ENCODE assay signal across 24 cellular contexts in the genomic region with DNA sequence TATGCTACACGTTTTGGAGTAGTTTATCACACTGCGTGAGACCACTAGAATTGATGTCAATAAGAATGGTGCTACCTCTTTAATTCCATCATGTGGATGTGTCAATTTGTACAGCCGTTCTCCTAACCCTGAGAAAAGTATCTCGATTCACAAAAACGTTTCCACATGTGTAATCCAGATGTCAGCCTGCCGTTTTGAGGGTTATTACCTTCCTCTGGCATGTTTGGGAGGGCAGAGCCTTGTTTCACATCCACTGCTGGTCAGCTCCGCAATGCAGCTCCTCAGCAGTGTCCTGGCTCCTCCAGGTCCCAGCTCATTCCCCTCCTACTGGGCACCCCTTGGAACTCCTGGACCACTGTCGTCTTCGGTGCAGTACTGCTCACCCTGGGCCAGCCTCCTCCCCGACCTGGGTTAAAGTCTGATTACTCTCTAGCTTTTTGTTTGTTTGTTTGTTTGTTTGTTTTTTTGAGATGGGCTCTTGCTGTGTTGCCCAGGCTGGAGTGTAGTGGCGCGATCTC.
"Had no signal": no experiment of that assay in that cellular context is flagged by ENCODE, and none has a peak within 500 bp of the region (broad histone marks: within the 10 kb centered on the region; RNA-seq: fewer than 3 reads in every experiment).

No MANE protein-coding gene starts in this region.

- H3K27ac Mint-ChIP-seq: activated B cell treated with CpG ODN at 0.5 μM for 24 hours; activated CD4-positive, alpha-beta T cell treated with anti-CD3 and anti-CD28 coated beads, Interleukin-2, amount 10 ng/mL, durations not matched to agents 24 days and 14 days; activated CD8-positive, alpha-beta memory T cell treated with anti-CD3 and anti-CD28 coated beads, Interleukin-2, amount 10 ng/mL, durations not matched to agents 7 days and 5 days; activated naive CD4-positive, alpha-beta T cell treated with anti-CD3 and anti-CD28 coated beads, Interleukin-2, amount 50 U/mL, for 24 hours; activated T-cell treated with anti-CD3 and anti-CD28 coated beads, Interleukin-2, amount 50 U/mL, for 24 hours; activated T-helper 1 cell treated with anti-CD3 and anti-CD28 coated beads, Interleukin-12 subunit alpha, Interleukin-12 subunit beta, Interleukin-2, Interleukin-4 antibody, amounts not matched to agents 30 ng/mL and 10 ng/mL and 1 ng/mL, durations not matched to agents 14 hours and 24 hours and 36 hours; T-helper 17 cell had no signal

- H3K4me3 Mint-ChIP-seq: activated B cell treated with CpG ODN at 0.5 μM for 24 hours; activated CD4-positive, alpha-beta T cell treated with anti-CD3 and anti-CD28 coated beads, Interleukin-2, amount 10 ng/mL, durations not matched to agents 24 days and 14 days; activated CD8-positive, alpha-beta memory T cell treated with anti-CD3 and anti-CD28 coated beads, Interleukin-2, amount 10 ng/mL, durations not matched to agents 7 days and 5 days; activated naive CD4-positive, alpha-beta T cell treated with anti-CD3 and anti-CD28 coated beads, Interleukin-2, amount 50 U/mL, for 24 hours; activated T-cell treated with anti-CD3 and anti-CD28 coated beads, Interleukin-2, amount 50 U/mL, for 24 hours; activated T-helper 1 cell treated with anti-CD3 and anti-CD28 coated beads, Interleukin-12 subunit alpha, Interleukin-12 subunit beta, Interleukin-2, Interleukin-4 antibody, amounts not matched to agents 30 ng/mL and 10 ng/mL and 1 ng/mL, durations not matched to agents 14 hours and 24 hours and 36 hours; T-helper 17 cell had no signal

- H3K36me3 ChIP-seq: ascending aorta had no signal

- H3K27me3 ChIP-seq: ascending aorta, body of pancreas had no signal

- H3K27ac ChIP-seq: ascending aorta, body of pancreas, PC-9 had no signal

- H3K36me3 Mint-ChIP-seq: activated CD8-positive, alpha-beta memory T cell treated with anti-CD3 and anti-CD28 coated beads, Interleukin-2, amount 10 ng/mL, durations not matched to agents 7 days and 5 days had no signal

- H3K27me3 Mint-ChIP-seq: activated B cell treated with CpG ODN at 0.5 μM for 24 hours; activated CD4-positive, alpha-beta T cell treated with anti-CD3 and anti-CD28 coated beads, Interleukin-2, amount 10 ng/mL, durations not matched to agents 24 days and 14 days; activated CD8-positive, alpha-beta memory T cell treated with anti-CD3 and anti-CD28 coated beads, Interleukin-2, amount 10 ng/mL, durations not matched to agents 7 days and 5 days had no signal

- H2AFZ ChIP-seq: PC-9 had no signal

- FAIRE-seq: bronchial epithelial cell had no signal

- H3K4me1 Mint-ChIP-seq: activated B cell treated with CpG ODN at 0.5 μM for 24 hours; activated CD4-positive, alpha-beta T cell treated with anti-CD3 and anti-CD28 coated beads, Interleukin-2, amount 10 ng/mL, durations not matched to agents 24 days and 14 days; activated CD8-positive, alpha-beta memory T cell treated with anti-CD3 and anti-CD28 coated beads, Interleukin-2, amount 10 ng/mL, durations not matched to agents 7 days and 5 days; activated naive CD4-positive, alpha-beta T cell treated with anti-CD3 and anti-CD28 coated beads, Interleukin-2, amount 50 U/mL, for 24 hours; T-helper 17 cell had no signal

- H3K4me2 ChIP-seq: PC-9 had no signal

- ATAC-seq: activated CD8-positive, alpha-beta memory T cell treated with anti-CD3 and anti-CD28 coated beads, Interleukin-2, amount 10 ng/mL, durations not matched to agents 7 days and 5 days; body of pancreas; T-helper 17 cell had no signal

- DNase-seq: activated B cell treated with CpG ODN at 0.5 μM for 24 hours; activated CD4-positive, alpha-beta T cell treated with anti-CD3 and anti-CD28 coated beads for 1 hour; activated CD4-positive, alpha-beta T cell treated with anti-CD3 and anti-CD28 coated beads, Interleukin-2, amount 10 ng/mL, durations not matched to agents 24 days and 14 days; activated CD4-positive, alpha-beta T cell treated with anti-CD3 and anti-CD28 coated beads, Interleukin-2, amount 50 U/mL, for 48 hours; activated CD8-positive, alpha-beta memory T cell treated with anti-CD3 and anti-CD28 coated beads, Interleukin-2, amount 10 ng/mL, durations not matched to agents 7 days and 5 days; activated effector memory CD4-positive, alpha-beta T cell treated with Interleukin-2 at 50 U/mL for 16 hours; activated naive CD4-positive, alpha-beta T cell; activated T-cell treated with anti-CD3 and anti-CD28 coated beads, Interleukin-2, amount 50 U/mL, for 24 hours; body of pancreas; central memory CD4-positive, alpha-beta T cell; NCI-H1048; NCI-H146; NCI-H187 treated with DMSO at 0.1 percent for 48 hours; NCI-H2081 treated with DMSO at 0.1 percent for 48 hours; NCI-H446; NCI-H524; PC-9; SIG-M5; T-helper 17 cell; T-helper 9 cell had no signal

- H3K4me3 ChIP-seq: ascending aorta, body of pancreas, PC-9 had no signal

- H3K4me1 ChIP-seq: ascending aorta, body of pancreas had no signal

- H3K9me3 ChIP-seq: ascending aorta, body of pancreas had no signal

- H3K9me3 Mint-ChIP-seq: activated CD4-positive, alpha-beta T cell treated with anti-CD3 and anti-CD28 coated beads, Interleukin-2, amount 10 ng/mL, durations not matched to agents 24 days and 14 days; activated naive CD4-positive, alpha-beta T cell treated with anti-CD3 and anti-CD28 coated beads, Interleukin-2, amount 50 U/mL, for 24 hours; activated T-cell treated with anti-CD3 and anti-CD28 coated beads, Interleukin-2, amount 50 U/mL, for 24 hours had no signal
